In genomic region chr6:137697267-137697938, GRCh38 we compare ENCODE assay signal across 1 cellular context.
TF ChIP-seq lines count a peak whose summit lies in the region.

No MANE protein-coding gene starts in this region.

TF ChIP-seq in HepG2, 621 proteins besides CTCF, POLR2A, EP300 and RAD21 (continued from another document):
- TF ChIP-seq ARID3A (IDR thresholded peaks at IDR 0.05; ENCODE audit: low read depth, low read length) (peak; percentile 79), MXD3 (CRISPR knock-in tag; IDR thresholded peaks at IDR 0.05) (0 out of 2 replicates have a peak, but pooled peaks have one; percentile 13), MEIS1 (CRISPR knock-in tag; IDR thresholded peaks at IDR 0.05; ENCODE audit: borderline replicate concordance) (0 out of 2 replicates have a peak, but pooled peaks have one; percentile 56), MYC (CRISPR knock-in tag; IDR thresholded peaks at IDR 0.05; ENCODE audit: borderline replicate concordance) (0 out of 2 replicates have a peak, but pooled peaks have one; percentile 12), ZNF335 (CRISPR knock-in tag; IDR thresholded peaks at IDR 0.05) (0 out of 2 replicates have a peak, but pooled peaks have one; percentile 85), ZNF12 (CRISPR knock-in tag; IDR thresholded peaks at IDR 0.05) (peak; percentile 61; the same call in 1 of the 2 replicates), SP140L (CRISPR knock-in tag; IDR thresholded peaks at IDR 0.05; ENCODE audit: borderline replicate concordance) (peak; percentile 96), ZNF510 (CRISPR knock-in tag; IDR thresholded peaks at IDR 0.05; ENCODE audit: low read depth) (0 out of 2 replicates have a peak, but pooled peaks have one; percentile 60), HMG20A (CRISPR knock-in tag; IDR thresholded peaks at IDR 0.05; ENCODE audit: borderline replicate concordance) (peak; percentile 95), ZBTB21 (CRISPR knock-in tag; IDR thresholded peaks at IDR 0.05) (0 out of 2 replicates have a peak, but pooled peaks have one; percentile 26), ZKSCAN8 (CRISPR knock-in tag; IDR thresholded peaks at IDR 0.05; ENCODE audit: borderline replicate concordance) (no peak), HOXD1 (CRISPR knock-in tag; IDR thresholded peaks at IDR 0.05) (no peak), IRF2 (CRISPR knock-in tag; IDR thresholded peaks at IDR 0.05) (peak; percentile 94), ZNF629 (CRISPR knock-in tag; conservative IDR thresholded peaks at IDR 0.05) (0 out of 2 replicates have a peak, but pooled peaks have one; percentile 28), YY1 (IDR thresholded peaks at IDR 0.05; ENCODE audit: insufficient read depth, insufficient replicate concordance, low read depth, low read length) (no peak), FOXK1 (CRISPR knock-in tag; IDR thresholded peaks at IDR 0.05; ENCODE audit: borderline replicate concordance, low read depth) (peak; percentile 95), MED8 (CRISPR knock-in tag; IDR thresholded peaks at IDR 0.05; ENCODE audit: insufficient replicate concordance) (peak; percentile 6), JUND (CRISPR knock-in tag; IDR thresholded peaks at IDR 0.05) (peak; percentile 51; the same call in 1 of the 2 replicates), RFXAP (CRISPR knock-in tag; IDR thresholded peaks at IDR 0.05; ENCODE audit: borderline replicate concordance) (0 out of 2 replicates have a peak, but pooled peaks have one; percentile 19), AKNA (CRISPR knock-in tag; IDR thresholded peaks at IDR 0.05; ENCODE audit: borderline replicate concordance) (no peak), DDIT3 (CRISPR knock-in tag; IDR thresholded peaks at IDR 0.05) (peak; percentile 63; the same call in 1 of the 2 replicates), GTF2F1 (IDR thresholded peaks at IDR 0.05; ENCODE audit: low read length) (no peak), POGZ (CRISPR knock-in tag; IDR thresholded peaks at IDR 0.05) (peak; percentile 89), PRDM10 (CRISPR knock-in tag; IDR thresholded peaks at IDR 0.05; ENCODE audit: low read depth) (peak; percentile 65; the same call in 1 of the 2 replicates), HIVEP1 (CRISPR knock-in tag; IDR thresholded peaks at IDR 0.05) (peak; percentile 85), HNF4G (IDR thresholded peaks at IDR 0.05; ENCODE audit: borderline replicate concordance, low read depth, low read length) (peak; percentile 95), HNF4G (CRISPR knock-in tag; IDR thresholded peaks at IDR 0.05; ENCODE audit: borderline replicate concordance, low read depth) (peak; percentile 84; the same call in 1 of the 2 replicates), ZBTB39 (CRISPR knock-in tag; IDR thresholded peaks at IDR 0.05) (0 out of 2 replicates have a peak, but pooled peaks have one; percentile 45), ZHX2 (IDR thresholded peaks at IDR 0.05; ENCODE audit: low read depth) (no peak), ZHX2 (CRISPR knock-in tag; IDR thresholded peaks at IDR 0.05; ENCODE audit: borderline replicate concordance) (no peak)
